1 cellular context compared by ENCODE assay signal in the genomic region with DNA sequence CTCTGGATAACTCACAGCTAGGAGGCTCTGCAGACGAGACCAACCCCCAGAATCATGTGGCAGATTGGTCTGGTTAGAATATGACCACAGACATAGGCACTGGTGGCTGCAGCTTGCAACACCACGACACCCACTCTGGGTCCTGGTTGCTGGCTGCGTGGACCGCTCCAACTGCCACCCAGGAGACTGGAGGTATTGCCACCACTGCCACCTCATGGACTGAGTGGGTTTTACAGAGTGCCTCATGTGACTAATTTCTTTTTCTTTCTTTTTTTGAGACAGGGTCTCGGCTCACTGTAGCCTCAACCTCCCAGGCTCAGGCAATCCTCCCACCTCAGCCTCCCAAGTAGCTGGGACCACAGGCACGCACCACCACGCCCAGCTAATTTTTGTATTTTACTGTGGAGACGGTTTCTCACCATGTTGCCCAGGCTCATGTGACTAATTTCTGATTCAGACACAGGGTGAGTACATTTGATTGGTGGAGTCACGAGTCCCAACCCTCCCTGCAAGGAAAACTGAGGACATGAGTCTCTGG.
TF ChIP-seq lines count a peak whose summit lies in the region.

No MANE protein-coding gene starts in this region.

TF ChIP-seq in IMR-90, 13 proteins besides CTCF, POLR2A, EP300 and RAD21 (continued from another document):
- TF ChIP-seq, protein P1, sequence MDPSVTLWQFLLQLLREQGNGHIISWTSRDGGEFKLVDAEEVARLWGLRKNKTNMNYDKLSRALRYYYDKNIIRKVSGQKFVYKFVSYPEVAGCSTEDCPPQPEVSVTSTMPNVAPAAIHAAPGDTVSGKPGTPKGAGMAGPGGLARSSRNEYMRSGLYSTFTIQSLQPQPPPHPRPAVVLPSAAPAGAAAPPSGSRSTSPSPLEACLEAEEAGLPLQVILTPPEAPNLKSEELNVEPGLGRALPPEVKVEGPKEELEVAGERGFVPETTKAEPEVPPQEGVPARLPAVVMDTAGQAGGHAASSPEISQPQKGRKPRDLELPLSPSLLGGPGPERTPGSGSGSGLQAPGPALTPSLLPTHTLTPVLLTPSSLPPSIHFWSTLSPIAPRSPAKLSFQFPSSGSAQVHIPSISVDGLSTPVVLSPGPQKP (IDR thresholded peaks at IDR 0.05; ENCODE audit: borderline replicate concordance, low read depth, low read length) = no peak
